8 cellular contexts compared by ENCODE assay signal in genomic region chr6:26158581-26159416, GRCh38.
A peak's percentile ranks its signal among the peaks of the same experiment; 100 is the strongest.
DNase-seq lines count a peak whose midpoint lies in the region; ATAC-seq and TF ChIP-seq lines count a peak whose summit lies in the region.

No MANE protein-coding gene starts in this region.

- intact Hi-C loops in upper lobe of right lung (cut with DNase I), result no loop called here

- DNase-seq in AG09309 (ENCODE audit: low read depth), result no peak
- DNase-seq in H4 (ENCODE audit: low spot score), result peak; percentile 35
- DNase-seq in activated T-helper 1 cell treated with anti-CD3 and anti-CD28 coated beads, Interleukin-2, amount 50 U/mL, for 16 hours (ENCODE audit: low read depth in 1 of 2, low spot score in 1 of 2), result peak; percentile 22 to 25
- peak; percentile 57 for DNase-seq in fibroblast of the aortic adventitia (ENCODE audit: low read depth)
- peak; percentile 23 for DNase-seq in nephron progenitor cell
- peak; percentile 80 for DNase-seq in upper lobe of right lung

- H3K36me3 ChIP-seq in OCI-LY3 (replicated peaks; ENCODE audit: low read depth, low read length) (no peaks in the 10 kb centered on the region), upper lobe of right lung (no peaks in the 10 kb centered on the region)

- H3K4me2 ChIP-seq in OCI-LY3 (ENCODE audit: low read length), result peak overlapping the region; percentile 98

- H3K4me3 ChIP-seq in AG09309 (ENCODE audit: control insufficient read depth, low read depth, low read length) (peak overlapping the region; percentile 55), OCI-LY3 (ENCODE audit: low read length) (peak overlapping the region; percentile 89), fibroblast of the aortic adventitia (ENCODE audit: low read depth, low read length) (peak overlapping the region; percentile 80), upper lobe of right lung (peak overlapping the region; percentile 79)

- H3K9ac ChIP-seq in OCI-LY3 (ENCODE audit: low read length), result peak overlapping the region; percentile 85

- peaks cover 4% of the 10 kb centered on the region; the same call in 1 of the 2 replicates for H3K79me2 ChIP-seq in OCI-LY3 (ENCODE audit: low read length)

- H3K4me1 Mint-ChIP-seq in nephron progenitor cell, result peaks cover 40% of the 10 kb centered on the region

- no peaks in the 10 kb centered on the region for H3K27me3 ChIP-seq in OCI-LY3 (ENCODE audit: low read depth, low read length)
- no peaks in the 10 kb centered on the region for H3K27me3 ChIP-seq in upper lobe of right lung

- H3K4me1 ChIP-seq in OCI-LY3 (ENCODE audit: low read length) (peaks cover 18% of the 10 kb centered on the region), upper lobe of right lung (peaks cover 9% of the 10 kb centered on the region)

- ATAC-seq in upper lobe of right lung (peak; percentile 50), HG03571 (IDR thresholded peaks at IDR 0.05; ENCODE audit: unreplicated experiment) (no peak)

- H3K9me3 ChIP-seq in OCI-LY3 (ENCODE audit: insufficient read depth, low read length) (no peaks in the 10 kb centered on the region), upper lobe of right lung (no peaks in the 10 kb centered on the region)

- H3K9me3 Mint-ChIP-seq in nephron progenitor cell, result no peaks in the 10 kb centered on the region

- H3K36me3 Mint-ChIP-seq in nephron progenitor cell (ENCODE audit: low read depth), result peaks cover 6% of the 10 kb centered on the region

- H3K27me3 Mint-ChIP-seq in nephron progenitor cell (ENCODE audit: low read depth, poor library complexity), result peaks cover 4% of the 10 kb centered on the region

- peak overlapping the region; percentile 98 for H3K27ac Mint-ChIP-seq in nephron progenitor cell

- no peaks in the 10 kb centered on the region for H4K20me1 ChIP-seq in OCI-LY3 (ENCODE audit: insufficient read depth, low read length)

- no peak overlapping the region for H2AFZ ChIP-seq in OCI-LY3 (ENCODE audit: low read depth, low read length)

- TF ChIP-seq CTCF in AG09309 (IDR thresholded peaks at IDR 0.05; ENCODE audit: control insufficient read depth, insufficient read depth, low read depth, low read length, missing control alignments), result no peak
- no peak for TF ChIP-seq CTCF in OCI-LY3 (IDR thresholded peaks at IDR 0.05; ENCODE audit: low read depth, low read length)
- TF ChIP-seq CTCF in fibroblast of the aortic adventitia (IDR thresholded peaks at IDR 0.05; ENCODE audit: insufficient read depth, low read length), result no peak
- TF ChIP-seq CTCF in nephron progenitor cell (IDR thresholded peaks at IDR 0.05), result no peak
- no peak for TF ChIP-seq CTCF in upper lobe of right lung (IDR thresholded peaks at IDR 0.05)

- H3K4me3 Mint-ChIP-seq in nephron progenitor cell, result peak overlapping the region; percentile 98

- H3K27ac ChIP-seq in OCI-LY3 (ENCODE audit: low read length) (peak overlapping the region; percentile 99), upper lobe of right lung (peak overlapping the region; percentile 98)
